ENCODE assay signal across 11 cellular contexts in genomic region chrX:10769696-10770619, GRCh38.
DNase-seq lines count a peak whose midpoint lies in the region; ATAC-seq and TF ChIP-seq lines count a peak whose summit lies in the region.
"Had no signal": no experiment of that assay in that cellular context is flagged by ENCODE, and none has a peak within 500 bp of the region (broad histone marks: within the 10 kb centered on the region; RNA-seq: fewer than 3 reads in every experiment).

No MANE protein-coding gene starts in this region.

- peak; percentile 23 to 47 for DNase-seq in cardiac muscle cell (ENCODE audit: low read depth in 1 of 2, low spot score in 1 of 2)
- DNase-seq in Right ventricle myocardium inferior (ENCODE audit: missing footprints) = no peak
- DNase-seq in NCI-H82 treated with DMSO at 0.1 percent for 48 hours (lab: John Stamatoyannopoulos, UW; ENCODE audit: unreplicated experiment) = peak; percentile 62
- no peak for DNase-seq in glutamatergic neuron
- DNase-seq in vagina (ENCODE audit: extremely low spot score in 2 of 2) = no peak
- DNase-seq in psoas muscle = no peak
- DNase-seq in mammary epithelial cell = no peak
- DNase-seq: activated naive CD8-positive, alpha-beta T cell treated with anti-CD3 and anti-CD28 coated beads, Interleukin-2, amount 50 U/mL, for 24 hours; naive B cell had no signal

- no peaks in the 10 kb centered on the region for H3K36me3 ChIP-seq in cardiac muscle cell
- H3K36me3 ChIP-seq in vagina = no peaks in the 10 kb centered on the region
- no peaks in the 10 kb centered on the region for H3K36me3 ChIP-seq in psoas muscle (ENCODE audit: insufficient read depth in 1 of 2, low read depth in 1 of 2)
- H3K36me3 ChIP-seq in mammary epithelial cell (ENCODE audit: insufficient read depth, low read length) = no peaks in the 10 kb centered on the region
- H3K36me3 ChIP-seq: BLaER1 had no signal

- H3K4me3 ChIP-seq in cardiac muscle cell (no peak overlapping the region), vagina (peak overlapping the region; percentile 13 to 16), psoas muscle (no peak overlapping the region), mammary epithelial cell (replicated peaks in 1 of 3; ENCODE audit: insufficient read depth in 1 of 3, low read depth in 2 of 3, low read length in 3 of 3) (no peak overlapping the region)
- H3K4me3 ChIP-seq: BLaER1 had no signal

- no peak overlapping the region for H3K9ac ChIP-seq in mammary epithelial cell (ENCODE audit: insufficient read depth, low read length)
- H3K9ac ChIP-seq: BLaER1 had no signal

- H3K4me2 ChIP-seq in mammary epithelial cell (ENCODE audit: insufficient read depth, low read depth, low read length) = no peak overlapping the region
- H3K4me2 ChIP-seq: BLaER1 had no signal

- H3K4me1 ChIP-seq in cardiac muscle cell (ENCODE audit: low read depth) (no peaks in the 10 kb centered on the region), vagina (no peaks in the 10 kb centered on the region), psoas muscle (no peaks in the 10 kb centered on the region), mammary epithelial cell (ENCODE audit: insufficient read depth, low read length) (peaks cover 4% of the 10 kb centered on the region)
- H3K4me1 ChIP-seq: BLaER1 had no signal

- BruUV-seq in mammary epithelial cell (replicated peaks; lab: Mats Ljungman, UMichigan) = no TSS peak

- H3K27me3 Mint-ChIP-seq in glutamatergic neuron (ENCODE audit: unreplicated experiment) = no peaks in the 10 kb centered on the region
- H3K27me3 Mint-ChIP-seq: activated naive CD8-positive, alpha-beta T cell treated with anti-CD3 and anti-CD28 coated beads, Interleukin-2, amount 50 U/mL, for 24 hours had no signal

- no peaks in the 10 kb centered on the region for H3K36me3 Mint-ChIP-seq in glutamatergic neuron (ENCODE audit: unreplicated experiment)
- H3K36me3 Mint-ChIP-seq: naive B cell had no signal

- H3K4me3 Mint-ChIP-seq in glutamatergic neuron (ENCODE audit: unreplicated experiment) = peak overlapping the region; percentile 81
- H3K4me3 Mint-ChIP-seq: activated naive CD8-positive, alpha-beta T cell treated with anti-CD3 and anti-CD28 coated beads, Interleukin-2, amount 50 U/mL, for 24 hours; naive B cell had no signal

- CTCF ChIA-PET in mammary epithelial cell (lab: Charles Lee; ENCODE audit: low non-redundant PET) = interaction anchor here (0.6 to 0.7 kb wide), 2 partner anchors 92 to 116 kb away, joined by 3 to 7 read pairs; no protein-coding TSS in a partner anchor

- in situ Hi-C loops in mammary epithelial cell (cut with MboI; ENCODE audit: low sequenced_read_pairs in 2 of 2) = no loop called here

- ATAC-seq in Right ventricle myocardium inferior (no peak), psoas muscle (no peak), GM21423 (IDR thresholded peaks at IDR 0.05; ENCODE audit: unreplicated experiment) (no peak)
- ATAC-seq: activated naive CD8-positive, alpha-beta T cell treated with anti-CD3 and anti-CD28 coated beads, Interleukin-2, amount 50 U/mL, for 24 hours had no signal

- dilution Hi-C loops in mammary epithelial cell (cut with HindIII; ENCODE audit: low sequenced_read_pairs) = no loop called here

- H3K27ac Mint-ChIP-seq in glutamatergic neuron (ENCODE audit: unreplicated experiment) = peak overlapping the region; percentile 98
- H3K27ac Mint-ChIP-seq: activated naive CD8-positive, alpha-beta T cell treated with anti-CD3 and anti-CD28 coated beads, Interleukin-2, amount 50 U/mL, for 24 hours; naive B cell had no signal

- 21 to 35% (median 26%) methylated on average over 9 of the region's 9 CpGs for WGBS in psoas muscle, 3 donors
- 62% methylated on average over 9 of the region's 9 CpGs for WGBS in mammary epithelial cell (ENCODE audit: low coverage, missing lambda C conversion rate)

- no peak overlapping the region for H2AFZ ChIP-seq in mammary epithelial cell (ENCODE audit: low read depth, low read length)

- H3K4me1 Mint-ChIP-seq in glutamatergic neuron (ENCODE audit: low read depth, unreplicated experiment) = peaks cover 9% of the 10 kb centered on the region
- H3K4me1 Mint-ChIP-seq: activated naive CD8-positive, alpha-beta T cell treated with anti-CD3 and anti-CD28 coated beads, Interleukin-2, amount 50 U/mL, for 24 hours; naive B cell had no signal

- peak overlapping the region; percentile 49 for H3K27ac ChIP-seq in cardiac muscle cell
- no peak overlapping the region for H3K27ac ChIP-seq in vagina
- H3K27ac ChIP-seq in psoas muscle = no peak overlapping the region
- no peak overlapping the region for H3K27ac ChIP-seq in mammary epithelial cell (ENCODE audit: insufficient read depth, low read depth, low read length)
- H3K27ac ChIP-seq: BLaER1 had no signal

- no peaks in the 10 kb centered on the region for H3K79me2 ChIP-seq in mammary epithelial cell (ENCODE audit: insufficient read depth, low read length)

- no peaks in the 10 kb centered on the region for H3K9me3 Mint-ChIP-seq in glutamatergic neuron (ENCODE audit: unreplicated experiment)
- H3K9me3 Mint-ChIP-seq: activated naive CD8-positive, alpha-beta T cell treated with anti-CD3 and anti-CD28 coated beads, Interleukin-2, amount 50 U/mL, for 24 hours; naive B cell had no signal

- no peak for TF ChIP-seq CTCF in cardiac muscle cell (IDR thresholded peaks at IDR 0.05; ENCODE audit: low read depth, low read length)
- TF ChIP-seq CTCF in glutamatergic neuron (IDR thresholded peaks at IDR 0.05; ENCODE audit: partially characterized antibody, unreplicated experiment) = no peak
- TF ChIP-seq CTCF in vagina (IDR thresholded peaks at IDR 0.05) = no peak
- no peak for TF ChIP-seq CTCF in psoas muscle (IDR thresholded peaks at IDR 0.05)
- no peak for TF ChIP-seq CTCF in mammary epithelial cell (conservative IDR thresholded peaks at IDR 0.05 in 1 of 2, IDR thresholded peaks at IDR 0.05 in 1 of 2; ENCODE audit: extremely low read depth in 1 of 2, insufficient read depth in 1 of 2, low read depth in 1 of 2, low read length in 2 of 2)

- no peaks in the 10 kb centered on the region for H3K9me3 ChIP-seq in cardiac muscle cell (ENCODE audit: low read depth)
- H3K9me3 ChIP-seq in vagina = no peaks in the 10 kb centered on the region
- H3K9me3 ChIP-seq in psoas muscle = no peaks in the 10 kb centered on the region
- no peaks in the 10 kb centered on the region for H3K9me3 ChIP-seq in mammary epithelial cell (replicated peaks; ENCODE audit: insufficient read depth, low read length)
- H3K9me3 ChIP-seq: BLaER1 had no signal

- no peaks in the 10 kb centered on the region for H3K27me3 ChIP-seq in cardiac muscle cell
- no peaks in the 10 kb centered on the region for H3K27me3 ChIP-seq in vagina
- peaks cover 0 to 3% (median 0%) of the 10 kb centered on the region in 3 donors for H3K27me3 ChIP-seq in psoas muscle (ENCODE audit: insufficient read depth in 3 of 3, low read length in 2 of 3)
- H3K27me3 ChIP-seq in mammary epithelial cell (ENCODE audit: insufficient read depth, low read length) = no peaks in the 10 kb centered on the region

- intact Hi-C loops in Right ventricle myocardium inferior (cut with DNase I) (loop anchor here (2.0 kb wide), 1 partner anchor 581 kb away; no protein-coding TSS in a partner anchor), vagina (cut with DNase I) (no loop called here), psoas muscle (cut with DNase I) (no loop called here), mammary epithelial cell (cut with micrococcal nuclease) (loop anchor here (1.0 to 5.0 kb wide), 3 partner anchors 47 to 580 kb away; no protein-coding TSS in a partner anchor)

- no peak for TF ChIP-seq POLR2A in vagina (IDR thresholded peaks at IDR 0.05)

- no peaks in the 10 kb centered on the region for H4K20me1 ChIP-seq in mammary epithelial cell (ENCODE audit: insufficient read depth, low read length)
- H4K20me1 ChIP-seq: BLaER1 had no signal

Comparison
In these comparisons a context has a peak if more than half of its experiments do, and no peak if none do; other contexts are left out.
1. DNase-seq: peak in cardiac muscle cell (2 of 2) and NCI-H82 treated with DMSO at 0.1 percent for 48 hours (single experiment); none in Right ventricle myocardium inferior (single experiment), glutamatergic neuron (single experiment), vagina (0 of 2), psoas muscle (0 of 2) and mammary epithelial cell (single experiment).
2. H3K4me3 ChIP-seq: peak in vagina (2 of 2); none in cardiac muscle cell (single experiment), psoas muscle (single experiment) and mammary epithelial cell (0 of 3).
3. intact Hi-C loops: an anchor here in Right ventricle myocardium inferior (2.0 kb wide) and mammary epithelial cell (1.0 to 5.0 kb wide); none called in vagina and psoas muscle.